Comparison of ENCODE assay signal across 2 cellular contexts in the genomic region with DNA sequence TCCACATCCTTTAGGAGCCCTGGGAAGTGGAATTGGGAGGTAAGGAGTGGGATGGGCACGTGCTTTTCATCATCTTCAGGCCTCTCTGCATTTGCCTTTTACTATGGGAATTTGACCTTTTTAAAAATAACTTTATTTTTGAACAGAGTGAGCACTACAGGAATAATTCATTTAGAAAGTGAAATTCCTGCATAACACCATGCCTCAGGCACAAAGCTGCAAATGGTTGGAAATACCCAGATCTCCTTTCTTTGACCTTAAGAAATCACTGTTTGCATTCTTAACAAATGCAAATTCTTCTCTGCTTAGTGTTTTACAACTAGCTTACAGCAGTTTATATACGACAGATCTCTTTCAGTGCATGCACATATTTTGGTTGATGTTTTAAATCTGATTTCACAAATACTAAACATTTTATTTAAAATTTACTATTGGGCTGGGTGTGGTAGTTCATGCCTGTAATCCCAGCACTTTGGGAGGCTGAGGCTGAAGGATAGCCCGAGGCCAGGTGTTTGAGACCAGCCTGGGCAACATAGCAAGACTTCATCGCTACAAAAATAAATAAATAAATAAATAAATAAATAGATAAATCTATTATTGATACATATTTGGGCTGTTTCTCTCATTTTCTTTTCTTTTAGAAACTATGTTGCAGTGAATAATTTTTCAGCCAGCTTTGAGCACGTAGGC.
TF ChIP-seq lines count a peak whose summit lies in the region.

No MANE protein-coding gene starts in this region.

TF ChIP-seq in GM23338, 12 proteins besides CTCF, POLR2A, EP300 and RAD21 (continues in another document):
- TF ChIP-seq ZNF462 (CRISPR knock-in tag; IDR thresholded peaks at IDR 0.05) (no peak), EZH2 (IDR thresholded peaks at IDR 0.05; ENCODE audit: low read depth, unreplicated experiment) (no peak), CREB1 (CRISPR knock-in tag; IDR thresholded peaks at IDR 0.05; ENCODE audit: low read depth) (no peak), ZNF331 (CRISPR knock-in tag; IDR thresholded peaks at IDR 0.05; ENCODE audit: low read depth) (no peak), STAT1 (IDR thresholded peaks at IDR 0.05; ENCODE audit: unreplicated experiment) (no peak), EZH2phosphoT487 (IDR thresholded peaks at IDR 0.05; ENCODE audit: unreplicated experiment) (no peak), POLR2AphosphoS5 (IDR thresholded peaks at IDR 0.05; ENCODE audit: low read depth) (no peak), ETS1 (IDR thresholded peaks at IDR 0.05) (no peak), ZNF114 (CRISPR knock-in tag; IDR thresholded peaks at IDR 0.05) (no peak), JUNB (IDR thresholded peaks at IDR 0.05; ENCODE audit: unreplicated experiment) (no peak)

TF ChIP-seq in HepG2, 621 proteins besides CTCF, POLR2A, EP300 and RAD21:
- no peak for TF ChIP-seq ATF4 (CRISPR knock-in tag; IDR thresholded peaks at IDR 0.05)
- TF ChIP-seq, protein P1, sequence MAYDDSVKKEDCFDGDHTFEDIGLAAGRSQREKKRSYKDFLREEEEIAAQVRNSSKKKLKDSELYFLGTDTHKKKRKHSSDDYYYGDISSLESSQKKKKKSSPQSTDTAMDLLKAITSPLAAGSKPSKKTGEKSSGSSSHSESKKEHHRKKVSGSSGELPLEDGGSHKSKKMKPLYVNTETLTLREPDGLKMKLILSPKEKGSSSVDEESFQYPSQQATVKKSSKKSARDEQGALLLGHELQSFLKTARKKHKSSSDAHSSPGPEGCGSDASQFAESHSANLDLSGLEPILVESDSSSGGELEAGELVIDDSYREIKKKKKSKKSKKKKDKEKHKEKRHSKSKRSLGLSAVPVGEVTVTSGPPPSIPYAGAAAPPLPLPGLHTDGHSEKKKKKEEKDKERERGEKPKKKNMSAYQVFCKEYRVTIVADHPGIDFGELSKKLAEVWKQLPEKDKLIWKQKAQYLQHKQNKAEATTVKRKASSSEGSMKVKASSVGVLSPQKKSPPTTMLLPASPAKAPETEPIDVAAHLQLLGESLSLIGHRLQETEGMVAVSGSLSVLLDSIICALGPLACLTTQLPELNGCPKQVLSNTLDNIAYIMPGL (CRISPR knock-in tag; IDR thresholded peaks at IDR 0.05; ENCODE audit: borderline replicate concordance in 1 of 2, low read depth in 1 of 2): no peak
- TF ChIP-seq FOXJ3 (CRISPR knock-in tag; IDR thresholded peaks at IDR 0.05; ENCODE audit: borderline replicate concordance): no peak
- no peak for TF ChIP-seq ELF4 (CRISPR knock-in tag; IDR thresholded peaks at IDR 0.05; ENCODE audit: borderline replicate concordance)
- no peak for TF ChIP-seq ZSCAN21 (CRISPR knock-in tag; IDR thresholded peaks at IDR 0.05; ENCODE audit: borderline replicate concordance)
- TF ChIP-seq, protein P2, sequence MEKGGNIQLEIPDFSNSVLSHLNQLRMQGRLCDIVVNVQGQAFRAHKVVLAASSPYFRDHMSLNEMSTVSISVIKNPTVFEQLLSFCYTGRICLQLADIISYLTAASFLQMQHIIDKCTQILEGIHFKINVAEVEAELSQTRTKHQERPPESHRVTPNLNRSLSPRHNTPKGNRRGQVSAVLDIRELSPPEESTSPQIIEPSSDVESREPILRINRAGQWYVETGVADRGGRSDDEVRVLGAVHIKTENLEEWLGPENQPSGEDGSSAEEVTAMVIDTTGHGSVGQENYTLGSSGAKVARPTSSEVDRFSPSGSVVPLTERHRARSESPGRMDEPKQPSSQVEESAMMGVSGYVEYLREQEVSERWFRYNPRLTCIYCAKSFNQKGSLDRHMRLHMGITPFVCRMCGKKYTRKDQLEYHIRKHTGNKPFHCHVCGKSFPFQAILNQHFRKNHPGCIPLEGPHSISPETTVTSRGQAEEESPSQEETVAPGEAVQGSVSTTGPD (CRISPR knock-in tag; IDR thresholded peaks at IDR 0.05): no peak
- TF ChIP-seq ZNF124 (CRISPR knock-in tag; IDR thresholded peaks at IDR 0.05): no peak
